Comparison of ENCODE assay signal across 7 cellular contexts in the genomic region with DNA sequence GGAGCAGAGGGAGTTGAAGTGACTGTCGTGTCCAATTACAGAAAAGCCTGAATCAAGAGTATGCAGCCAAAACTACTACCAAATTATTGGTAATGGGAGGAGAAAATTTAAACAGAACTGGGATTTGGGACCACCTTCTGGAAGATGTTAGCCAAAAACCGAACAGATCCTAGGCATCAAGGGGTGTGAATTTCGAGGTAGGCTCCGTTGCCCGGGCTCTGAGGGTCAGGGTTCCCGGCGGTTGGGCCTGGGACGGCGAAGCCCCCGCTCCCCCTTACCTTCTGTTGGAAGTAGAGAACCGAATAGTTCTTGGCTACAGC. TPM values are rescaled to one million over a fixed set of nuclear protein-coding genes. Genes with fewer than 3 reads are reported as not detected.
A peak's percentile ranks its signal among the peaks of the same experiment; 100 is the strongest.
DNase-seq lines count a peak whose midpoint lies in the region; ATAC-seq and TF ChIP-seq lines count a peak whose summit lies in the region.

No MANE protein-coding gene starts in this region.

- H3K27ac ChIP-seq in OCI-LY1 (ENCODE audit: low read depth, low read length, poor library complexity, severe bottlenecking) (peak overlapping the region; percentile 17), epithelial cell of prostate (peak overlapping the region; percentile 73), trophoblast cell (ENCODE audit: low read depth, low read length) (peak overlapping the region; percentile 20)

- peak overlapping the region; percentile 57 for H4K91ac ChIP-seq in trophoblast cell (ENCODE audit: low read depth, low read length)

- H3K4me1 ChIP-seq in OCI-LY1 (ENCODE audit: insufficient read depth, low read length, severe bottlenecking), result peaks cover 50% of the 10 kb centered on the region
- H3K4me1 ChIP-seq in trophoblast cell (ENCODE audit: control insufficient read depth in 1 of 2, insufficient read depth in 2 of 2, low read length in 2 of 2), result peaks cover 6 to 11% of the 10 kb centered on the region in 2 experiments

- no CpG with 5 or more reads among the region's 11 CpGs for WGBS in trophoblast cell (ENCODE audit: extremely low coverage, insufficient coverage, insufficient read length)

- ATAC-seq in GM19395 (IDR thresholded peaks at IDR 0.05; ENCODE audit: unreplicated experiment) (peak; percentile 5), HG03045 (IDR thresholded peaks at IDR 0.05; ENCODE audit: unreplicated experiment) (no peak), HG03565 (IDR thresholded peaks at IDR 0.05; ENCODE audit: unreplicated experiment) (no peak)

- no peaks in the 10 kb centered on the region for H3F3A ChIP-seq in OCI-LY1 (ENCODE audit: insufficient read depth, low read length)

- H3K36me3 ChIP-seq in OCI-LY1 (ENCODE audit: insufficient read depth, low read length) (no peaks in the 10 kb centered on the region), trophoblast cell (ENCODE audit: control insufficient read depth in 1 of 2, insufficient read depth in 2 of 2, low read length in 2 of 2) (no peaks in the 10 kb centered on the region)

- H3K4me2 ChIP-seq in OCI-LY1 (ENCODE audit: low read length), result peak overlapping the region; percentile 97
- H3K4me2 ChIP-seq in trophoblast cell (ENCODE audit: low read length), result peak overlapping the region; percentile 92

- peaks cover 5% of the 10 kb centered on the region for H3K79me1 ChIP-seq in trophoblast cell (ENCODE audit: low read length)

- H3K9me2 ChIP-seq in OCI-LY1 (ENCODE audit: low read depth, low read length), result no peaks in the 10 kb centered on the region

- peak overlapping the region; percentile 53 for H2BK120ac ChIP-seq in trophoblast cell (ENCODE audit: insufficient read depth, low read length, poor library complexity)

- TF ChIP-seq CTCF in OCI-LY1 (IDR thresholded peaks at IDR 0.05; ENCODE audit: low read length), result no peak

- peak overlapping the region; percentile 75 for H4K12ac ChIP-seq in trophoblast cell (ENCODE audit: low read depth, low read length)

- H3K23ac ChIP-seq in trophoblast cell (ENCODE audit: low read length), result no peak overlapping the region

- peak overlapping the region; percentile 94 for H3K4me3 ChIP-seq in OCI-LY1 (ENCODE audit: low read depth, low read length, poor library complexity, severe bottlenecking)
- peak overlapping the region; percentile 73 for H3K4me3 ChIP-seq in trophoblast cell (ENCODE audit: low read depth, low read length)

- H3K4ac ChIP-seq in trophoblast cell (ENCODE audit: low read depth, low read length), result peak overlapping the region; percentile 43

- peak overlapping the region; percentile 10 for H2BK12ac ChIP-seq in trophoblast cell (ENCODE audit: low read length)

- no peak overlapping the region for H2AFZ ChIP-seq in OCI-LY1 (ENCODE audit: low read length)
- H2AFZ ChIP-seq in trophoblast cell (ENCODE audit: insufficient read depth, low read length, poor library complexity), result peak overlapping the region; percentile 96

- H3K9me3 ChIP-seq in OCI-LY1 (ENCODE audit: low read length) (no peaks in the 10 kb centered on the region), trophoblast cell (ENCODE audit: insufficient read depth, low read depth, low read length) (no peaks in the 10 kb centered on the region)

- H2BK5ac ChIP-seq in trophoblast cell (ENCODE audit: low read depth, low read length, poor library complexity), result peak overlapping the region; percentile 67

- no peaks in the 10 kb centered on the region for H4K20me1 ChIP-seq in OCI-LY1 (ENCODE audit: insufficient read depth, low read length)

- H3K18ac ChIP-seq in trophoblast cell (ENCODE audit: low read length), result peak overlapping the region; percentile 68

- H3K27me3 ChIP-seq in OCI-LY1 (ENCODE audit: insufficient read depth, low read length), result no peaks in the 10 kb centered on the region
- no peaks in the 10 kb centered on the region for H3K27me3 ChIP-seq in trophoblast cell (ENCODE audit: insufficient read depth, low read length)

- H2AK5ac ChIP-seq in trophoblast cell (ENCODE audit: low read length), result no peak overlapping the region

- H3K14ac ChIP-seq in trophoblast cell (ENCODE audit: low read length), result peak overlapping the region; percentile 82

- no peak for DNase-seq in epithelial cell of prostate (ENCODE audit: low read depth, low spot score)
- no peak for DNase-seq in trophoblast cell
- no peak for DNase-seq in NCI-H2227 (lab: John Stamatoyannopoulos, UW; ENCODE audit: unreplicated experiment)

- H3K9ac ChIP-seq in OCI-LY1 (ENCODE audit: low read length) (peak overlapping the region; percentile 60), trophoblast cell (ENCODE audit: low read length) (peak overlapping the region; percentile 66)

- peak overlapping the region; percentile 87 for H4K8ac ChIP-seq in trophoblast cell (ENCODE audit: low read depth, low read length)

- peaks cover 32% of the 10 kb centered on the region for H3K79me2 ChIP-seq in OCI-LY1 (ENCODE audit: insufficient read depth, low read length)
- peaks cover 3% of the 10 kb centered on the region for H3K79me2 ChIP-seq in trophoblast cell (ENCODE audit: control insufficient read depth, insufficient read depth, low read length, poor library complexity)

RNA-seq across cellular contexts. Expression of a gene that starts 0.3 kb away (rescaled TPM):
- 40.1 and 40.7 TPM in 2 replicates for polyA plus RNA-seq in trophoblast cell (2013)

RNA-seq across cellular contexts. Expression of a gene that starts 1.6 kb away (rescaled TPM):
- 8.8 and 9.1 TPM in 2 replicates for polyA plus RNA-seq in trophoblast cell (2013)

Comparison
In these comparisons a context has a peak if more than half of its experiments do, and no peak if none do; other contexts are left out.
1. H3K27ac ChIP-seq: peak in every context shown above with its lines; median percentile 73 in epithelial cell of prostate; 20 in trophoblast cell; 17 in OCI-LY1.